In genomic region chr2:191170773-191171172, GRCh38 we compare ENCODE assay signal across 12 cellular contexts. TPM values are rescaled to one million over a fixed set of nuclear protein-coding genes. Genes with fewer than 3 reads are reported as not detected.
DNase-seq lines count a peak whose midpoint lies in the region; ATAC-seq and TF ChIP-seq lines count a peak whose summit lies in the region.
"Had no signal": no experiment of that assay in that cellular context is flagged by ENCODE, and none has a peak within 500 bp of the region (broad histone marks: within the 10 kb centered on the region; RNA-seq: fewer than 3 reads in every experiment).

No MANE protein-coding gene starts in this region.

- no peaks in the 10 kb centered on the region for H3K36me3 ChIP-seq in body of pancreas (replicated peaks in 1 of 2; ENCODE audit: insufficient read depth in 1 of 2, low read depth in 2 of 2)

- in situ Hi-C loops in ACHN (cut with HindIII; ENCODE audit: low pct_ligation_motif_present, low pct_unique_long_range_greater_than_20kb, low sequenced_read_pairs) = loop anchor here (25.0 kb wide), 1 partner anchor 342 kb away; no protein-coding TSS in a partner anchor

- no peaks in the 10 kb centered on the region for H3K27me3 ChIP-seq in body of pancreas

- peak overlapping the region; percentile 40 to 78 (median 62) for H3K27ac ChIP-seq in body of pancreas
- H3K27ac ChIP-seq: C4-2B had no signal

- H3K4me1 Mint-ChIP-seq in nephron = peaks cover 49% of the 10 kb centered on the region

- no peak overlapping the region for H3K4me3 ChIP-seq in body of pancreas

- H3K4me1 ChIP-seq in body of pancreas = peaks cover 26% of the 10 kb centered on the region

- no peak for TF ChIP-seq POLR2A in body of pancreas (IDR thresholded peaks at IDR 0.05)

- intact Hi-C loops in body of pancreas (cut with DNase I) = loop anchor here (10.0 kb wide), 1 partner anchor 54 kb away; no protein-coding TSS in a partner anchor

- 70 to 80% methylated on average over 3 of the region's 3 CpGs for WGBS in body of pancreas, 2 donors

- peak overlapping the region in 2 of 3 experiments; percentile 60 to 83 for H3K27ac Mint-ChIP-seq in nephron

- ATAC-seq in body of pancreas = no peak
- ATAC-seq: activated CD4-positive, CD25-positive, alpha-beta regulatory T cell treated with anti-CD3 and anti-CD28 coated beads, Interleukin-2, amount 50 U/mL, for 24 hours had no signal

- no peaks in the 10 kb centered on the region for H3K9me3 Mint-ChIP-seq in nephron

- no peaks in the 10 kb centered on the region for H3K36me3 Mint-ChIP-seq in nephron (ENCODE audit: low read depth)

- H3K9me3 ChIP-seq in body of pancreas = no peaks in the 10 kb centered on the region

- DNase-seq in EL (peak; percentile 51), NCI-H226 (peak; percentile 32), body of pancreas (no peak), ACHN (no peak), GF-D8 (lab: John Stamatoyannopoulos, UW) (no peak), NOMO-1 treated with DMSO at 0.1 percent for 48 hours (lab: John Stamatoyannopoulos, UW; ENCODE audit: unreplicated experiment) (no peak)
- DNase-seq: KBM-7, kidney glomerular epithelial cell, NCI-H510A treated with DMSO at 0.1 percent for 48 hours had no signal

- no peak overlapping the region for H3K4me3 Mint-ChIP-seq in nephron

- TF ChIP-seq CTCF in body of pancreas (IDR thresholded peaks at IDR 0.05) (no peak), nephron (IDR thresholded peaks at IDR 0.05; ENCODE audit: unreplicated experiment in 3 of 3) (no peak)

- H3K27me3 Mint-ChIP-seq in nephron (ENCODE audit: low read depth) = peaks cover 4% of the 10 kb centered on the region

RNA-seq across cellular contexts. Expression of gene STAT4, which starts 20.0 kb away (rescaled TPM):
- 1 to 10 TPM in 1 of 2 donors, under 1 TPM in 1; 0.52 to 2.6 TPM for total RNA-seq in body of pancreas

Comparison
In these comparisons a context has a peak if more than half of its experiments do, and no peak if none do; other contexts are left out.
1. DNase-seq: peak in EL (single experiment) and NCI-H226 (single experiment); none in body of pancreas (0 of 4), ACHN (single experiment), GF-D8 (single experiment) and NOMO-1 treated with DMSO at 0.1 percent for 48 hours (single experiment).